Comparison of ENCODE assay signal across 1 cellular context in genomic region chr5:95730730-95731570, GRCh38.
TF ChIP-seq lines count a peak whose summit lies in the region.

A gene with protein sequence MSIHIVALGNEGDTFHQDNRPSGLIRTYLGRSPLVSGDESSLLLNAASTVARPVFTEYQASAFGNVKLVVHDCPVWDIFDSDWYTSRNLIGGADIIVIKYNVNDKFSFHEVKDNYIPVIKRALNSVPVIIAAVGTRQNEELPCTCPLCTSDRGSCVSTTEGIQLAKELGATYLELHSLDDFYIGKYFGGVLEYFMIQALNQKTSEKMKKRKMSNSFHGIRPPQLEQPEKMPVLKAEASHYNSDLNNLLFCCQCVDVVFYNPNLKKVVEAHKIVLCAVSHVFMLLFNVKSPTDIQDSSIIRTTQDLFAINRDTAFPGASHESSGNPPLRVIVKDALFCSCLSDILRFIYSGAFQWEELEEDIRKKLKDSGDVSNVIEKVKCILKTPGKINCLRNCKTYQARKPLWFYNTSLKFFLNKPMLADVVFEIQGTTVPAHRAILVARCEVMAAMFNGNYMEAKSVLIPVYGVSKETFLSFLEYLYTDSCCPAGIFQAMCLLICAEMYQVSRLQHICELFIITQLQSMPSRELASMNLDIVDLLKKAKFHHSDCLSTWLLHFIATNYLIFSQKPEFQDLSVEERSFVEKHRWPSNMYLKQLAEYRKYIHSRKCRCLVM (plus strand): TSS chr5:95731336. CDS start chr5:95731683, 347 bp downstream.

TF ChIP-seq in SK-N-SH, 30 proteins besides CTCF, POLR2A, EP300 and RAD21:
- TF ChIP-seq CHD2 (IDR thresholded peaks at IDR 0.05; ENCODE audit: low read length, partially characterized antibody) (peak; percentile 67), SIN3A (IDR thresholded peaks at IDR 0.05; ENCODE audit: borderline replicate concordance, low read depth, low read length) (peak; percentile 44), RXRA (IDR thresholded peaks at IDR 0.05; ENCODE audit: borderline replicate concordance, low read depth) (peak; percentile 20; the same call in 1 of the 2 replicates), RCOR1 (IDR thresholded peaks at IDR 0.05; ENCODE audit: low read length) (no peak), MXI1 (IDR thresholded peaks at IDR 0.05; ENCODE audit: low read depth, low read length) (peak; percentile 53), TEAD4 (IDR thresholded peaks at IDR 0.05; ENCODE audit: borderline replicate concordance, insufficient read depth) (0 out of 2 replicates have a peak, but pooled peaks have one; percentile 7), POLR2AphosphoS5 (IDR thresholded peaks at IDR 0.05; ENCODE audit: low read depth, low read length) (peak; percentile 32; the same call in 1 of the 2 replicates), TCF12 (IDR thresholded peaks at IDR 0.05) (peak; percentile 45; the same call in 1 of the 2 replicates), SMC3 (IDR thresholded peaks at IDR 0.05; ENCODE audit: low read depth, low read length) (peak; percentile 24; the same call in 1 of the 2 replicates), RFX5 (IDR thresholded peaks at IDR 0.05; ENCODE audit: low read length) (no peak), NFIC (IDR thresholded peaks at IDR 0.05; ENCODE audit: borderline replicate concordance) (peak; percentile 34; the same call in 1 of the 2 replicates), TAF1 (IDR thresholded peaks at IDR 0.05; ENCODE audit: borderline replicate concordance, low read depth, low read length) (peak; percentile 67), USF2 (IDR thresholded peaks at IDR 0.05; ENCODE audit: borderline replicate concordance, low read depth, low read length) (no peak), MEF2A (IDR thresholded peaks at IDR 0.05; ENCODE audit: borderline replicate concordance, low read depth) (no peak)
- TF ChIP-seq, protein P1, sequence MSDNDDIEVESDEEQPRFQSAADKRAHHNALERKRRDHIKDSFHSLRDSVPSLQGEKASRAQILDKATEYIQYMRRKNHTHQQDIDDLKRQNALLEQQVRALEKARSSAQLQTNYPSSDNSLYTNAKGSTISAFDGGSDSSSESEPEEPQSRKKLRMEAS (IDR thresholded peaks at IDR 0.05; ENCODE audit: low read depth): peak; percentile 77
- TF ChIP-seq, protein P2, sequence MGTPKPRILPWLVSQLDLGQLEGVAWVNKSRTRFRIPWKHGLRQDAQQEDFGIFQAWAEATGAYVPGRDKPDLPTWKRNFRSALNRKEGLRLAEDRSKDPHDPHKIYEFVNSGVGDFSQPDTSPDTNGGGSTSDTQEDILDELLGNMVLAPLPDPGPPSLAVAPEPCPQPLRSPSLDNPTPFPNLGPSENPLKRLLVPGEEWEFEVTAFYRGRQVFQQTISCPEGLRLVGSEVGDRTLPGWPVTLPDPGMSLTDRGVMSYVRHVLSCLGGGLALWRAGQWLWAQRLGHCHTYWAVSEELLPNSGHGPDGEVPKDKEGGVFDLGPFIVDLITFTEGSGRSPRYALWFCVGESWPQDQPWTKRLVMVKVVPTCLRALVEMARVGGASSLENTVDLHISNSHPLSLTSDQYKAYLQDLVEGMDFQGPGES (IDR thresholded peaks at IDR 0.05; ENCODE audit: low read depth, low read length): no peak
